ENCODE assay signal across 29 cellular contexts in genomic region chr3:116927918-116928317, GRCh38.
"Had no signal": no experiment of that assay in that cellular context is flagged by ENCODE, and none has a peak within 500 bp of the region (broad histone marks: within the 10 kb centered on the region; RNA-seq: fewer than 3 reads in every experiment).

No MANE protein-coding gene starts in this region.

- H3K27me3 ChIP-seq: brain microvascular endothelial cell, esophagus squamous epithelium, gastroesophageal sphincter, heart right ventricle had no signal

- H3K36me3 ChIP-seq: brain microvascular endothelial cell, esophagus squamous epithelium, gastroesophageal sphincter, heart right ventricle had no signal

- H3K4me3 Mint-ChIP-seq: activated CD8-positive, alpha-beta T cell treated with anti-CD3 and anti-CD28 coated beads for 36 hours; activated naive CD8-positive, alpha-beta T cell; activated T-cell treated with anti-CD3 and anti-CD28 coated beads, Interleukin-2, amount 50 U/mL, for 4 hours; activated T-helper 17 cell treated with anti-CD3 and anti-CD28 coated beads, Interleukin-2, amount 50 U/mL, for 72 hours; central memory CD8-positive, alpha-beta T cell; effector memory CD8-positive, alpha-beta T cell; T-helper 17 cell; T-helper 2 cell treated with Interferon-gamma antibody and Interleukin-4, amounts not matched to agents 5 μg/mL and 100 μg/mL, for 36 hours had no signal

- H3K27ac ChIP-seq: brain microvascular endothelial cell, epithelial cell of prostate, esophagus squamous epithelium, gastroesophageal sphincter, heart right ventricle had no signal

- DNase-seq: activated CD4-positive, alpha-beta T cell treated with anti-CD3 and anti-CD28 coated beads for 48 hours; activated CD4-positive, alpha-beta T cell treated with anti-CD3 and anti-CD28 coated beads, Interleukin-2, amount 50 U/mL, for 1 hour; activated CD4-positive, alpha-beta T cell treated with anti-CD3 and anti-CD28 coated beads, Interleukin-2, amount 50 U/mL, for 48 hours; activated CD8-positive, alpha-beta memory T cell treated with anti-CD3 and anti-CD28 coated beads for 24 hours; activated CD8-positive, alpha-beta T cell treated with anti-CD3 and anti-CD28 coated beads for 36 hours; activated effector memory CD4-positive, alpha-beta T cell treated with Interleukin-2 at 50 U/mL for 16 hours; activated gamma-delta T cell treated with Interleukin-2 at 50 U/mL for 16 hours; activated naive CD4-positive, alpha-beta T cell treated with anti-CD3 and anti-CD28 coated beads, Interleukin-2, amount 50 U/mL, for 16 hours; activated naive CD4-positive, alpha-beta T cell treated with Interleukin-2 at 50 U/mL for 16 hours; activated T-cell treated with anti-CD3 and anti-CD28 coated beads, Interleukin-2, amount 50 U/mL, for 4 hours; amniotic stem cell; anterior cingulate cortex; brain microvascular endothelial cell; cortex of kidney; dermis blood vessel endothelial cell; effector CD4-positive, alpha-beta T cell; effector memory CD8-positive, alpha-beta T cell; esophagus squamous epithelium; foreskin melanocyte; heart right ventricle; T-helper 1 cell; T-helper 17 cell; T1000 had no signal

- H3K4me1 ChIP-seq: esophagus squamous epithelium, gastroesophageal sphincter, heart right ventricle had no signal

- H3K27me3 Mint-ChIP-seq: activated CD8-positive, alpha-beta T cell treated with anti-CD3 and anti-CD28 coated beads for 36 hours; activated naive CD8-positive, alpha-beta T cell; activated T-helper 17 cell treated with anti-CD3 and anti-CD28 coated beads, Interleukin-2, amount 50 U/mL, for 72 hours; central memory CD8-positive, alpha-beta T cell; effector memory CD8-positive, alpha-beta T cell; T-helper 17 cell had no signal

- H3K4me1 Mint-ChIP-seq: activated T-helper 17 cell treated with anti-CD3 and anti-CD28 coated beads, Interleukin-2, amount 50 U/mL, for 72 hours; central memory CD8-positive, alpha-beta T cell; T-helper 17 cell had no signal

- H3K36me3 Mint-ChIP-seq: activated naive CD8-positive, alpha-beta T cell had no signal

- ATAC-seq: activated CD8-positive, alpha-beta T cell treated with anti-CD3 and anti-CD28 coated beads for 36 hours; activated T-cell treated with anti-CD3 and anti-CD28 coated beads, Interleukin-2, amount 50 U/mL, for 4 hours; activated T-helper 17 cell treated with anti-CD3 and anti-CD28 coated beads, Interleukin-2, amount 50 U/mL, for 72 hours; effector memory CD8-positive, alpha-beta T cell; gastroesophageal sphincter; heart right ventricle; T-helper 17 cell had no signal

- H3K4me3 ChIP-seq: esophagus squamous epithelium, gastroesophageal sphincter, heart right ventricle had no signal

- H3K27ac Mint-ChIP-seq: activated CD8-positive, alpha-beta T cell treated with anti-CD3 and anti-CD28 coated beads for 36 hours; activated naive CD8-positive, alpha-beta T cell; activated T-helper 17 cell treated with anti-CD3 and anti-CD28 coated beads, Interleukin-2, amount 50 U/mL, for 72 hours; effector memory CD8-positive, alpha-beta T cell; T-helper 17 cell; T-helper 2 cell treated with Interferon-gamma antibody and Interleukin-4, amounts not matched to agents 5 μg/mL and 100 μg/mL, for 36 hours had no signal

- H3K9me3 ChIP-seq: esophagus squamous epithelium had no signal
